9 cellular contexts compared by ENCODE assay signal in the genomic region with DNA sequence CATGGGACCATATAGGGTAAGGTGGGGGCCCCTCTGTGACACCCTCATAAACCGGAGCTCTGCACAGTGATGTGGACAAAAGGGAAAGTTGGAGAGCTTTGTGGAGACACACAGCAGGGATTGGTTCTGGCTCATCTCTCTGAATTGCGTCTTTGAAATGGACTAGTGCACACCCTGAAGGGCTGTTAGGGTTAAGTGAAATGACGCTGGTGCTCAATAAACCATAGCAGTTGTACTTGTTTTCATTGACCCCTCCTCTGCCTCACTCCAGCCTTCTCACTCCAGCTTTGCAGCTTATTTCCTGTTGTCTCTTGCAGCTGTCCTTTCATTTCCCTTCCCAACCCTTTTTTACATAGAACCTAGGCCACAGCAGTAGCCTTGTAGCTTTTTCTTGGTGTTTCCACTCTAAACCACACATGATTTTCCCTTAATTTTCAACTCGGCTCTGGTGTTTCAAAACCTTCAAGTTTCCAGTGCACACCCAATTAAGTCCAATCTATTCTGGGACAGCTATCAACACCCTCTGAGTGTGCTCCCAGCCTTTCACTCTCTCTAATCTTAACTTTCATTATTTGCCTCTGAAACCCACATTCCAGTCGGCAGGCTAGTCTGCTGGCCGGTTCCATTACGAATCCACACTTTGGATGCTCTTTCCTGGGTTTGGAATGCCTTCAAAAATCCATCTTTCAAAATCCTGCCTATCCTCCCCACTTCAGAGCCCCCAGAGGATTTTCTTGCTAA. TPM values are rescaled to one million over a fixed set of nuclear protein-coding genes. Genes with fewer than 3 reads are reported as not detected.
DNase-seq lines count a peak whose midpoint lies in the region; ATAC-seq and TF ChIP-seq lines count a peak whose summit lies in the region.
"Had no signal": no experiment of that assay in that cellular context is flagged by ENCODE, and none has a peak within 500 bp of the region (broad histone marks: within the 10 kb centered on the region; RNA-seq: fewer than 3 reads in every experiment).

No MANE protein-coding gene starts in this region.

- no peak overlapping the region for H2BK12ac ChIP-seq in trophoblast cell (ENCODE audit: low read length)

- intact Hi-C loops in dorsolateral prefrontal cortex (cut with DNase I) = no loop called here

- peak overlapping the region; percentile 69 for H3K27ac Mint-ChIP-seq in endodermal cell
- peak overlapping the region in 1 of 2 donors; percentile 94 for H3K27ac Mint-ChIP-seq in stimulated activated naive CD8-positive, alpha-beta T cell treated with anti-CD3 and anti-CD28 coated beads, Interleukin-15, amount 100 ng/mL, for 72 hours

- 0 out of 2 replicates have a peak, but pooled peaks cover 5% of the 10 kb centered on the region for H3K36me3 ChIP-seq in HUES6 (ENCODE audit: control insufficient read depth, insufficient read depth, low read length)
- no peaks in the 10 kb centered on the region for H3K36me3 ChIP-seq in endodermal cell (ENCODE audit: control insufficient read depth, insufficient read depth, low read length)
- H3K36me3 ChIP-seq in trophoblast cell (ENCODE audit: control insufficient read depth in 1 of 2, insufficient read depth in 2 of 2, low read length in 2 of 2) = no peaks in the 10 kb centered on the region

- H3K79me1 ChIP-seq in trophoblast cell (ENCODE audit: low read length) = no peaks in the 10 kb centered on the region

- H3K4ac ChIP-seq in trophoblast cell (ENCODE audit: low read depth, low read length) = no peak overlapping the region

- H3K27me3 Mint-ChIP-seq in endodermal cell (ENCODE audit: insufficient read depth) = peaks cover 4% of the 10 kb centered on the region
- peaks cover 8% of the 10 kb centered on the region for H3K27me3 Mint-ChIP-seq in stimulated activated naive CD8-positive, alpha-beta T cell treated with anti-CD3 and anti-CD28 coated beads, Interleukin-15, amount 100 ng/mL, for 72 hours

- H3K9ac ChIP-seq in HUES6 (ENCODE audit: low read length) = peak overlapping the region; percentile 8
- peak overlapping the region; percentile 32 for H3K9ac ChIP-seq in endodermal cell (ENCODE audit: extremely low read depth, low read length, poor library complexity, severe bottlenecking)
- H3K9ac ChIP-seq in trophoblast cell (ENCODE audit: low read length) = no peak overlapping the region

- DNase-seq in endodermal cell = no peak
- peak in 1 of 2 donors; percentile 46 for DNase-seq in trophoblast cell
- DNase-seq in NCI-H1417 treated with DMSO at 0.1 percent for 48 hours (lab: John Stamatoyannopoulos, UW) = no peak
- DNase-seq in dorsolateral prefrontal cortex = no peak
- no peak for DNase-seq in stimulated activated naive CD8-positive, alpha-beta T cell treated with anti-CD3 and anti-CD28 coated beads, Interleukin-15, amount 100 ng/mL, for 72 hours

- H2BK5ac ChIP-seq in trophoblast cell (ENCODE audit: low read depth, low read length, poor library complexity) = no peak overlapping the region

- H3K18ac ChIP-seq in trophoblast cell (ENCODE audit: low read length) = no peak overlapping the region

- H3K14ac ChIP-seq in trophoblast cell (ENCODE audit: low read length) = no peak overlapping the region

- 73 to 83% methylated on average over 6 to 7 of the region's 7 CpGs for WGBS in endodermal cell (ENCODE audit: insufficient coverage in 1 of 2, insufficient read length in 1 of 2), 2 experiments
- WGBS in trophoblast cell (ENCODE audit: extremely low coverage, insufficient coverage, insufficient read length) = no CpG with 5 or more reads among the region's 7 CpGs

- peaks cover 27% of the 10 kb centered on the region for H3K4me1 Mint-ChIP-seq in endodermal cell
- H3K4me1 Mint-ChIP-seq in stimulated activated naive CD8-positive, alpha-beta T cell treated with anti-CD3 and anti-CD28 coated beads, Interleukin-15, amount 100 ng/mL, for 72 hours = peaks cover 20% of the 10 kb centered on the region

- no peak overlapping the region for H3K4me3 Mint-ChIP-seq in endodermal cell
- no peak overlapping the region for H3K4me3 Mint-ChIP-seq in stimulated activated naive CD8-positive, alpha-beta T cell treated with anti-CD3 and anti-CD28 coated beads, Interleukin-15, amount 100 ng/mL, for 72 hours

- no peak for TF ChIP-seq CTCF in endodermal cell (conservative IDR thresholded peaks at IDR 0.05)
- TF ChIP-seq CTCF in dorsolateral prefrontal cortex (IDR thresholded peaks at IDR 0.05 in 54 of 56, conservative IDR thresholded peaks at IDR 0.05 in 2 of 56; ENCODE audit: low read depth in 1 of 56, partially characterized antibody in 56 of 56) = no peak

- H3K4me2 ChIP-seq in trophoblast cell (ENCODE audit: low read length) = no peak overlapping the region

- no peak overlapping the region for H4K12ac ChIP-seq in trophoblast cell (ENCODE audit: low read depth, low read length)

- H3K4me3 ChIP-seq in HUES6 (ENCODE audit: low read depth, low read length) (no peak overlapping the region; the same call in 1 of the 2 replicates), endodermal cell (ENCODE audit: low read length) (peak overlapping the region; percentile 64), trophoblast cell (ENCODE audit: low read depth, low read length) (no peak overlapping the region), dorsolateral prefrontal cortex (no peak overlapping the region)

- no peak overlapping the region for H3K23ac ChIP-seq in trophoblast cell (ENCODE audit: low read length)

- peaks cover 2% of the 10 kb centered on the region for H3K36me3 Mint-ChIP-seq in endodermal cell (ENCODE audit: low read depth)

- peak; percentile 57 for ATAC-seq in GM18909 (IDR thresholded peaks at IDR 0.05; ENCODE audit: poor library complexity, unreplicated experiment)
- no peak for ATAC-seq in GM19328 (IDR thresholded peaks at IDR 0.05; ENCODE audit: unreplicated experiment)
- ATAC-seq in stimulated activated naive CD8-positive, alpha-beta T cell treated with anti-CD3 and anti-CD28 coated beads, Interleukin-15, amount 100 ng/mL, for 72 hours = no peak

- H3K9me3 ChIP-seq in HUES6 (ENCODE audit: control insufficient read depth, insufficient read depth, low read depth, low read length) (no peaks in the 10 kb centered on the region), endodermal cell (ENCODE audit: control insufficient read depth, low read length) (no peaks in the 10 kb centered on the region), trophoblast cell (ENCODE audit: insufficient read depth, low read depth, low read length) (no peaks in the 10 kb centered on the region)

- no peak overlapping the region for H2BK120ac ChIP-seq in trophoblast cell (ENCODE audit: insufficient read depth, low read length, poor library complexity)

- H4K8ac ChIP-seq in trophoblast cell (ENCODE audit: low read depth, low read length) = no peak overlapping the region

- no peak overlapping the region for H2AFZ ChIP-seq in trophoblast cell (ENCODE audit: insufficient read depth, low read length, poor library complexity)

- H4K91ac ChIP-seq in trophoblast cell (ENCODE audit: low read depth, low read length) = no peak overlapping the region

- H3K9me3 Mint-ChIP-seq in endodermal cell = no peaks in the 10 kb centered on the region
- H3K9me3 Mint-ChIP-seq in stimulated activated naive CD8-positive, alpha-beta T cell treated with anti-CD3 and anti-CD28 coated beads, Interleukin-15, amount 100 ng/mL, for 72 hours = no peaks in the 10 kb centered on the region

- H3K27me3 ChIP-seq in HUES6 (ENCODE audit: control insufficient read depth, insufficient read depth, low read length) = no peaks in the 10 kb centered on the region
- H3K27me3 ChIP-seq in endodermal cell (ENCODE audit: control insufficient read depth, insufficient read depth, low read length, poor library complexity, severe bottlenecking) = no peaks in the 10 kb centered on the region
- no peaks in the 10 kb centered on the region for H3K27me3 ChIP-seq in trophoblast cell (ENCODE audit: insufficient read depth, low read length)
- H3K27me3 ChIP-seq in dorsolateral prefrontal cortex = peaks cover 0 to 4% (median 0%) of the 10 kb centered on the region in 45 donors

- H3K27ac ChIP-seq in HUES6 (ENCODE audit: low read depth, low read length) = peak overlapping the region; percentile 5; the same call in 1 of the 2 replicates
- peak overlapping the region; percentile 67 for H3K27ac ChIP-seq in endodermal cell (ENCODE audit: low read depth, low read length)
- H3K27ac ChIP-seq in trophoblast cell (ENCODE audit: low read depth, low read length) = peak overlapping the region; percentile 31
- H3K27ac ChIP-seq in dorsolateral prefrontal cortex = no peak overlapping the region

- H3K4me1 ChIP-seq in HUES6 (ENCODE audit: control insufficient read depth, insufficient read depth, low read length) = peaks cover 33% of the 10 kb centered on the region
- peaks cover 3% of the 10 kb centered on the region for H3K4me1 ChIP-seq in endodermal cell (ENCODE audit: control insufficient read depth, insufficient read depth, low read length)
- peaks cover 27 to 30% of the 10 kb centered on the region in 2 experiments for H3K4me1 ChIP-seq in trophoblast cell (ENCODE audit: control insufficient read depth in 1 of 2, insufficient read depth in 2 of 2, low read length in 2 of 2)

- no peak overlapping the region for H2AK5ac ChIP-seq in trophoblast cell (ENCODE audit: low read length)

- no peaks in the 10 kb centered on the region for H3K79me2 ChIP-seq in trophoblast cell (ENCODE audit: control insufficient read depth, insufficient read depth, low read length, poor library complexity)

RNA-seq across cellular contexts. Expression of a gene that starts 6.4 kb away (rescaled TPM):
- total RNA-seq in endodermal cell (1 to 10 TPM; 5.2 to 6.7 TPM), dorsolateral prefrontal cortex (1 to 10 TPM in 89 of 120 experiments, under 1 TPM in 31; 0.30 to 4.1 (median 1.5) TPM)
- polyA plus RNA-seq in endodermal cell (2013, experiment 1 of 2) = 9.5 TPM
- 7.5 TPM for polyA plus RNA-seq in endodermal cell (2013, experiment 2 of 2)
- polyA plus RNA-seq in trophoblast cell (2013) = 11.3 and 11.6 TPM in 2 replicates

RNA-seq across cellular contexts. Expression of a gene that starts 40.4 kb away (rescaled TPM):
- total RNA-seq in endodermal cell (not detected), dorsolateral prefrontal cortex (under 1 TPM in 2 of 120 experiments, not detected in 118; 0.14 to 0.17 TPM)
- polyA plus RNA-seq in endodermal cell (2013, experiment 1 of 2) = not detected
- polyA plus RNA-seq in endodermal cell (2013, experiment 2 of 2) = not detected
- polyA plus RNA-seq in trophoblast cell (2013) = not detected in 2 replicates
- total RNA-seq: frontal cortex had no signal

RNA-seq across cellular contexts. Expression of a gene that starts 58.1 kb away (rescaled TPM):
- total RNA-seq in endodermal cell = not detected
- polyA plus RNA-seq in endodermal cell (2013, experiment 1 of 2) = 0.28 TPM
- 0.17 TPM for polyA plus RNA-seq in endodermal cell (2013, experiment 2 of 2)
- polyA plus RNA-seq in trophoblast cell (2013) = 0.03 TPM in 1 of 2 replicates, not detected in the other
- total RNA-seq in dorsolateral prefrontal cortex = 1 to 10 TPM in 4 of 120 experiments, under 1 TPM in 60, not detected in 56; 0.18 to 2.5 (median 0.37) TPM

Comparison
In these comparisons a context has a peak if more than half of its experiments do, and no peak if none do; other contexts are left out.
1. H3K27ac ChIP-seq: peak in HUES6 (single experiment), endodermal cell (single experiment) and trophoblast cell (single experiment); none in dorsolateral prefrontal cortex (0 of 59).